1 cellular context compared by ENCODE assay signal in genomic region chr21:26171310-26172100, GRCh38.
TF ChIP-seq lines count a peak whose summit lies in the region.

No MANE protein-coding gene starts in this region.

TF ChIP-seq in GM12878, 131 proteins besides CTCF, POLR2A, EP300 and RAD21 (continued from another document):
- no peak for TF ChIP-seq USF1 (IDR thresholded peaks at IDR 0.05; ENCODE audit: borderline replicate concordance, extremely low read length, insufficient read depth, low read depth, low read length)
- TF ChIP-seq LARP7 (IDR thresholded peaks at IDR 0.05) = no peak
- TF ChIP-seq CREM (IDR thresholded peaks at IDR 0.05; ENCODE audit: low read depth) = no peak
- no peak for TF ChIP-seq IRF5 (IDR thresholded peaks at IDR 0.05; ENCODE audit: borderline replicate concordance)
- no peak for TF ChIP-seq ESRRA (IDR thresholded peaks at IDR 0.05; ENCODE audit: low read length)
- TF ChIP-seq TCF7 (IDR thresholded peaks at IDR 0.05; ENCODE audit: borderline replicate concordance) = no peak
